ENCODE assay signal across 25 cellular contexts in the genomic region with DNA sequence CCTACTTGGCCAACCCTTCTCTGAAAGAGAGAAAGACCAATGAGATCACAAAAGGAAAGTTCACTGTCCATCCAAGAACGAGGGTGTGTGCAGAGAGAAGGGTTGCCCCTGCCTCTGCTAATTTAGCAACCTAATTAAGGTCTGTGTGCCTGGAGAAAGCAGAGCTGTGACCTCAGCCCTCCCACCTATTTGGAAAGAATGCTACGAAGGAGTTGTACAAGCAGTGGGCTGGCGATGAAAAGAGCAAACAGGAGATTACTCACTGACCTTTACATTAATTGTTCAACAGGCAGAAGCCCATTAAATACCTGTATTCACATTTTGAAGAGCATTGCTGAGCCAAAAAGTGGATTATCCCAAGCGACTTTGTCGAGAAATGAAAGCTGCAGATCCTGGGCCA.
"Had no signal": no experiment of that assay in that cellular context is flagged by ENCODE, and none has a peak within 500 bp of the region (broad histone marks: within the 10 kb centered on the region; RNA-seq: fewer than 3 reads in every experiment).

No MANE protein-coding gene starts in this region.

- H3K4me3 Mint-ChIP-seq: dendritic cell treated with granulocyte-macrophage colony-stimulating factor and Interleukin-4, amounts not matched to agents 40 ng/mL and 50 ng/mL, for 4 days; effector memory CD8-positive, alpha-beta T cell; endodermal cell; mesothelial cell of epicardium had no signal

- H3K36me3 ChIP-seq: colonic mucosa, esophagus squamous epithelium, gastrocnemius medialis, heart right ventricle, lower lobe of right lung had no signal

- H3K27ac ChIP-seq: colonic mucosa, epithelial cell of prostate, esophagus squamous epithelium, gastrocnemius medialis, heart right ventricle, lower lobe of right lung had no signal

- H3K4me3 ChIP-seq: colonic mucosa, esophagus squamous epithelium, gastrocnemius medialis, heart right ventricle, lower lobe of right lung, mucosa of descending colon had no signal

- ATAC-seq: effector memory CD8-positive, alpha-beta T cell; esophagus mucosa; gastrocnemius medialis; heart right ventricle; left colon; left lobe of liver; left ventricle myocardium superior; lower lobe of right lung; mucosa of descending colon had no signal

- H3K27me3 ChIP-seq: colonic mucosa, esophagus squamous epithelium, gastrocnemius medialis, heart right ventricle had no signal

- H3K9me3 Mint-ChIP-seq: dendritic cell treated with granulocyte-macrophage colony-stimulating factor and Interleukin-4, amounts not matched to agents 40 ng/mL and 50 ng/mL, for 4 days; effector memory CD8-positive, alpha-beta T cell; endodermal cell; mesothelial cell of epicardium had no signal

- H3K4me1 ChIP-seq: colonic mucosa, esophagus squamous epithelium, gastrocnemius medialis, lower lobe of right lung had no signal

- DNase-seq: colonic mucosa; cortex of kidney; effector CD8-positive, alpha-beta T cell; effector memory CD8-positive, alpha-beta T cell; erythroblast; esophagus squamous epithelium; foreskin fibroblast; foreskin melanocyte; gastrocnemius medialis; glutamatergic neuron; heart right ventricle; hippocampal formation; kidney; kidney glomerular epithelial cell; left colon; left ventricle myocardium superior; lower lobe of right lung; mesenchymal stem cell; mucosa of descending colon had no signal

- H3K9me3 ChIP-seq: colonic mucosa, esophagus squamous epithelium, gastrocnemius medialis, heart right ventricle, lower lobe of right lung, mucosa of descending colon had no signal

- H3K36me3 Mint-ChIP-seq: mesothelial cell of epicardium had no signal

- H3K27ac Mint-ChIP-seq: dendritic cell treated with granulocyte-macrophage colony-stimulating factor and Interleukin-4, amounts not matched to agents 40 ng/mL and 50 ng/mL, for 4 days; effector memory CD8-positive, alpha-beta T cell; mesothelial cell of epicardium had no signal
